ENCODE assay signal across 9 cellular contexts in the genomic region with DNA sequence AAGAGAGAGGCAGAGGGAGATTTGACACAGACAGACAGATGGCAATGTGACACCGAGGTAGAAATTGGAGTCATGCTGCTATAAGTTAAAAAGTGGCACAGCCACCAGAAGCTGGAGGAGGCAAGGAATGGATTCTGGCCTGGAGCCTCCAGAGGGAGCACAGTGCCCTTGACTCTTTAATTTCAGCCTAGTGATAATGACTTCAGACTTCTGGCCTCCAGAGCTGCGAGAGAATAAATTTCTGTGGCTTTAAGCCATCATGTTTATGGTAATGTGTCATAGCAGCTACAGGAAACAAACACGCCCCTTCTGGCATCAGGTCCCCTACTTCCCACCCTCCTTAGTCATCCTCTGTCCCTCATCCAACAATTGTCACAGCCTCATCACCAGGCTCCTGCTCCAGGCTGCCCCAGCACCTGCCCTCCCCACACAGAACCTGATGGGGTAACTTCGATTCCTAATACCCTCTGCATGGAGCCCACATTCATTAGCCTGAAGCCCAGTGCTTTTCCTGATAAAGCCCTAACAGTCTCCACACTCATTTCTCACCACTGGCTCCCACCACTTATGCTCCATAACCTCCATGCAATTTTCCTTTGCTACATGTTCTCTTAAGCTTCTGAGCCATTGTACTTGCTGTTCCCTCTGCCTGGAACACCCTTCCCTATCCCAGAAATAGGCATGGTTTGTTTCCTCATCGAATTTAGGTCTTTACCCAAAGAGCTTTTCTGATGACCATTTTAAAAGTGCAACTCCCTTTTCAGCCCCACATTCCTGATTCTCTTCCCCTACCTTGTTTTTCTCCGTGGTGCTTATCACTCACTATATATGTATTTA.
DNase-seq lines count a peak whose midpoint lies in the region; ATAC-seq, FAIRE-seq and TF ChIP-seq lines count a peak whose summit lies in the region.
"Had no signal": no experiment of that assay in that cellular context is flagged by ENCODE, and none has a peak within 500 bp of the region (broad histone marks: within the 10 kb centered on the region; RNA-seq: fewer than 3 reads in every experiment).

No MANE protein-coding gene starts in this region.

- no peak overlapping the region for H3K4me3 ChIP-seq in A549
- H3K4me3 ChIP-seq in HEK293 (ENCODE audit: low read depth, low read length): no peak overlapping the region

- WGBS in A549 (ENCODE audit: missing lambda C conversion rate): 20% methylated on average over 6 of the region's 6 CpGs

- no peak overlapping the region for H3K4me3 Mint-ChIP-seq in activated CD8-positive, alpha-beta memory T cell treated with anti-CD3 and anti-CD28 coated beads, Interleukin-2, amount 10 ng/mL, durations not matched to agents 7 days and 5 days
- no peak overlapping the region for H3K4me3 Mint-ChIP-seq in progenitor cell of endocrine pancreas (ENCODE audit: low read depth)

- no peaks in the 10 kb centered on the region for H3K9me3 Mint-ChIP-seq in activated CD8-positive, alpha-beta memory T cell treated with anti-CD3 and anti-CD28 coated beads, Interleukin-2, amount 10 ng/mL, durations not matched to agents 7 days and 5 days (ENCODE audit: low read depth)
- H3K9me3 Mint-ChIP-seq in progenitor cell of endocrine pancreas (ENCODE audit: low read depth): no peaks in the 10 kb centered on the region

- intact Hi-C loops in left ventricle myocardium superior (cut with micrococcal nuclease): no loop called here

- peak; percentile 20 to 35; a peak in 4 of 6 replicates for ATAC-seq in A549
- ATAC-seq in activated CD8-positive, alpha-beta memory T cell treated with anti-CD3 and anti-CD28 coated beads, Interleukin-2, amount 10 ng/mL, durations not matched to agents 7 days and 5 days: no peak
- peak; percentile 86 for ATAC-seq in left ventricle myocardium superior
- ATAC-seq in HG03469 (IDR thresholded peaks at IDR 0.05; ENCODE audit: unreplicated experiment): no peak

- H3K27ac Mint-ChIP-seq in activated CD8-positive, alpha-beta memory T cell treated with anti-CD3 and anti-CD28 coated beads, Interleukin-2, amount 10 ng/mL, durations not matched to agents 7 days and 5 days: peak overlapping the region; percentile 6
- H3K27ac Mint-ChIP-seq in progenitor cell of endocrine pancreas: no peak overlapping the region

- no peak for TF ChIP-seq POLR2A in A549 (IDR thresholded peaks at IDR 0.05; ENCODE audit: low read length)

- H3K9me3 ChIP-seq in A549 (no peaks in the 10 kb centered on the region), HEK293 (ENCODE audit: control insufficient read depth, insufficient read depth, low read depth, low read length) (no peaks in the 10 kb centered on the region)

- TF ChIP-seq CTCF in A549 (IDR thresholded peaks at IDR 0.05): peak; percentile 40
- TF ChIP-seq CTCF in HEK293 (tag by site-specific recombination; IDR thresholded peaks at IDR 0.05): peak; percentile 77
- no peak for TF ChIP-seq CTCF in progenitor cell of endocrine pancreas (IDR thresholded peaks at IDR 0.05; ENCODE audit: unreplicated experiment)

- H3K36me3 ChIP-seq in HEK293 (ENCODE audit: control insufficient read depth in 2 of 2, insufficient read depth in 1 of 2, low read length in 2 of 2): no peaks in the 10 kb centered on the region

- no peak for FAIRE-seq in A549 (lab: Jason Lieb, UNC)
- FAIRE-seq in frontal cortex (lab: Jason Lieb, UNC): no peak

- H3K4me2 ChIP-seq in A549: no peak overlapping the region

- CTCF ChIA-PET in A549 (lab: Yijun Ruan, JAX): interaction anchor here (0.7 to 3.3 kb wide), 14 partner anchors 10 to 345 kb away, joined by 3 to 17 read pairs (median 3); a partner anchor contains a TSS
- CTCF ChIA-PET in HEK293 (lab: Yijun Ruan, JAX): interaction anchor here (0.6 to 2.2 kb wide), 10 partner anchors 10 to 1981 kb away, joined by 3 to 10 read pairs (median 4); no protein-coding TSS in a partner anchor
- CTCF ChIA-PET in activated CD8-positive, alpha-beta memory T cell treated with anti-CD3 and anti-CD28 coated beads, Interleukin-2, amount 10 ng/mL, durations not matched to agents 7 days and 5 days (lab: Charles Lee): interaction anchor here (1.2 to 5.0 kb wide), 4 partner anchors 94 to 245 kb away, joined by 3 to 30 read pairs (median 4); no protein-coding TSS in a partner anchor

- H3K36me3 Mint-ChIP-seq in activated CD8-positive, alpha-beta memory T cell treated with anti-CD3 and anti-CD28 coated beads, Interleukin-2, amount 10 ng/mL, durations not matched to agents 7 days and 5 days: no peaks in the 10 kb centered on the region
- H3K36me3 Mint-ChIP-seq in progenitor cell of endocrine pancreas (ENCODE audit: insufficient read depth): no peaks in the 10 kb centered on the region

- TF ChIP-seq EP300 in A549 (IDR thresholded peaks at IDR 0.05): no peak

- H3K4me1 ChIP-seq in A549: peaks cover 44% of the 10 kb centered on the region
- peaks cover 12% of the 10 kb centered on the region for H3K4me1 ChIP-seq in HEK293 (ENCODE audit: control insufficient read depth, insufficient read depth, low read length)

- H3K27ac ChIP-seq in A549 (peak overlapping the region; percentile 32 to 43; a peak in 4 of 6 replicates), HEK293 (ENCODE audit: extremely low read depth, low read depth, low read length) (no peak overlapping the region)

- DNase-seq in A549 (ENCODE audit: low read depth in 1 of 2, low spot score in 1 of 2) (peak in 1 of 2 experiments; percentile 38), left ventricle myocardium superior (no peak), frontal cortex (ENCODE audit: low spot score in 2 of 2) (no peak), progenitor cell of endocrine pancreas (ENCODE audit: low spot score, unreplicated experiment) (no peak), NCI-H82 treated with DMSO at 0.1 percent for 48 hours (lab: John Stamatoyannopoulos, UW; ENCODE audit: unreplicated experiment) (no peak)
- DNase-seq in activated CD8-positive, alpha-beta memory T cell treated with anti-CD3 and anti-CD28 coated beads, Interleukin-2, amount 10 ng/mL, durations not matched to agents 7 days and 5 days: peak; percentile 40
- DNase-seq: glutamatergic neuron had no signal

- TF ChIP-seq RAD21 in A549 (conservative IDR thresholded peaks at IDR 0.05 in 1 of 2, IDR thresholded peaks at IDR 0.05 in 1 of 2): peak; percentile 42 to 64; a peak in 4 of 5 replicates

- POLR2A ChIA-PET in A549 (lab: Yijun Ruan, JAX) (interaction anchor here (0.5 to 0.7 kb wide), 2 partner anchors 11 to 124 kb away, joined by 3 to 7 read pairs; no protein-coding TSS in a partner anchor), HEK293 (lab: Yijun Ruan, JAX) (no interaction called here)

- peaks cover 43% of the 10 kb centered on the region for H3K4me1 Mint-ChIP-seq in activated CD8-positive, alpha-beta memory T cell treated with anti-CD3 and anti-CD28 coated beads, Interleukin-2, amount 10 ng/mL, durations not matched to agents 7 days and 5 days
- peaks cover 1% of the 10 kb centered on the region for H3K4me1 Mint-ChIP-seq in progenitor cell of endocrine pancreas (ENCODE audit: low read depth)

- peaks cover 32% of the 10 kb centered on the region for H3K27me3 Mint-ChIP-seq in activated CD8-positive, alpha-beta memory T cell treated with anti-CD3 and anti-CD28 coated beads, Interleukin-2, amount 10 ng/mL, durations not matched to agents 7 days and 5 days
- peaks cover 15% of the 10 kb centered on the region for H3K27me3 Mint-ChIP-seq in progenitor cell of endocrine pancreas

TF ChIP-seq in A549, 52 proteins besides CTCF, POLR2A, EP300 and RAD21:
- no peak for TF ChIP-seq HOXB5 (CRISPR knock-in tag; IDR thresholded peaks at IDR 0.05)
- TF ChIP-seq HOXA7 (CRISPR knock-in tag; IDR thresholded peaks at IDR 0.05): no peak
- peak; percentile 56 for TF ChIP-seq SMC3 (IDR thresholded peaks at IDR 0.05)

TF ChIP-seq in HEK293, 187 proteins besides CTCF, POLR2A, EP300 and RAD21 (continues in another document):
- TF ChIP-seq ZNF335 (tag by site-specific recombination; conservative IDR thresholded peaks at IDR 0.05): peak; percentile 61
- TF ChIP-seq ZEB2 (tag by site-specific recombination; IDR thresholded peaks at IDR 0.05): 0 out of 2 replicates have a peak, but pooled peaks have one; percentile 14
- TF ChIP-seq SETDB1 (IDR thresholded peaks at IDR 0.05; ENCODE audit: insufficient read length, low read length): peak; percentile 44
- TF ChIP-seq ZBTB21 (tag by site-specific recombination; IDR thresholded peaks at IDR 0.05): 0 out of 2 replicates have a peak, but pooled peaks have one; percentile 40
- TF ChIP-seq, protein P1, sequence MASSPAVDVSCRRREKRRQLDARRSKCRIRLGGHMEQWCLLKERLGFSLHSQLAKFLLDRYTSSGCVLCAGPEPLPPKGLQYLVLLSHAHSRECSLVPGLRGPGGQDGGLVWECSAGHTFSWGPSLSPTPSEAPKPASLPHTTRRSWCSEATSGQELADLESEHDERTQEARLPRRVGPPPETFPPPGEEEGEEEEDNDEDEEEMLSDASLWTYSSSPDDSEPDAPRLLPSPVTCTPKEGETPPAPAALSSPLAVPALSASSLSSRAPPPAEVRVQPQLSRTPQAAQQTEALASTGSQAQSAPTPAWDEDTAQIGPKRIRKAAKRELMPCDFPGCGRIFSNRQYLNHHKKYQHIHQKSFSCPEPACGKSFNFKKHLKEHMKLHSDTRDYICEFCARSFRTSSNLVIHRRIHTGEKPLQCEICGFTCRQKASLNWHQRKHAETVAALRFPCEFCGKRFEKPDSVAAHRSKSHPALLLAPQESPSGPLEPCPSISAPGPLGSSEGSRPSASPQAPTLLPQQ (tag by site-specific recombination; IDR thresholded peaks at IDR 0.05): peak; percentile 38; the same call in 1 of the 2 replicates
- peak; percentile 18; the same call in 1 of the 2 replicates for TF ChIP-seq ZNF654 (tag by site-specific recombination; IDR thresholded peaks at IDR 0.05; ENCODE audit: low read depth)
- peak; percentile 55; the same call in 1 of the 2 replicates for TF ChIP-seq SP7 (tag by site-specific recombination; IDR thresholded peaks at IDR 0.05)
- TF ChIP-seq OSR2 (tag by site-specific recombination; IDR thresholded peaks at IDR 0.05): 0 out of 2 replicates have a peak, but pooled peaks have one; percentile 11
- TF ChIP-seq, protein P2, sequence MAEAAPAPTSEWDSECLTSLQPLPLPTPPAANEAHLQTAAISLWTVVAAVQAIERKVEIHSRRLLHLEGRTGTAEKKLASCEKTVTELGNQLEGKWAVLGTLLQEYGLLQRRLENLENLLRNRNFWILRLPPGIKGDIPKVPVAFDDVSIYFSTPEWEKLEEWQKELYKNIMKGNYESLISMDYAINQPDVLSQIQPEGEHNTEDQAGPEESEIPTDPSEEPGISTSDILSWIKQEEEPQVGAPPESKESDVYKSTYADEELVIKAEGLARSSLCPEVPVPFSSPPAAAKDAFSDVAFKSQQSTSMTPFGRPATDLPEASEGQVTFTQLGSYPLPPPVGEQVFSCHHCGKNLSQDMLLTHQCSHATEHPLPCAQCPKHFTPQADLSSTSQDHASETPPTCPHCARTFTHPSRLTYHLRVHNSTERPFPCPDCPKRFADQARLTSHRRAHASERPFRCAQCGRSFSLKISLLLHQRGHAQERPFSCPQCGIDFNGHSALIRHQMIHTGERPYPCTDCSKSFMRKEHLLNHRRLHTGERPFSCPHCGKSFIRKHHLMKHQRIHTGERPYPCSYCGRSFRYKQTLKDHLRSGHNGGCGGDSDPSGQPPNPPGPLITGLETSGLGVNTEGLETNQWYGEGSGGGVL (tag by site-specific recombination; IDR thresholded peaks at IDR 0.05): peak; percentile 19; the same call in 1 of the 2 replicates
- TF ChIP-seq TRIM28 (IDR thresholded peaks at IDR 0.05; ENCODE audit: borderline replicate concordance, low read length): no peak

Comparison
In these comparisons a context has a peak if more than half of its experiments do, and no peak if none do; other contexts are left out.
1. ATAC-seq: peak in A549 (2 of 2) and left ventricle myocardium superior (single experiment); none in activated CD8-positive, alpha-beta memory T cell treated with anti-CD3 and anti-CD28 coated beads, Interleukin-2, amount 10 ng/mL, durations not matched to agents 7 days and 5 days (single experiment) and HG03469 (single experiment).